In genomic region chr12:120711411-120711810, GRCh38 we compare ENCODE assay signal across 8 cellular contexts. TPM values are rescaled to one million over a fixed set of nuclear protein-coding genes. Genes with fewer than 3 reads are reported as not detected.
DNase-seq lines count a peak whose midpoint lies in the region; ATAC-seq and TF ChIP-seq lines count a peak whose summit lies in the region.

No MANE protein-coding gene starts in this region.

- no peak for DNase-seq in IMR-90
- DNase-seq in mammary epithelial cell = peak; percentile 14
- no peak for DNase-seq in GM13977 (ENCODE audit: low spot score)
- no peak for DNase-seq in aorta
- DNase-seq in H4 (ENCODE audit: low spot score) = no peak
- DNase-seq in activated CD4-positive, alpha-beta T cell treated with anti-CD3 and anti-CD28 coated beads, Interleukin-2, amount 50 U/mL, for 48 hours = no peak

- H3K9me1 ChIP-seq in IMR-90 (ENCODE audit: insufficient read depth, low read length) = peaks cover 10% of the 10 kb centered on the region

- no peak overlapping the region for H4K91ac ChIP-seq in IMR-90 (ENCODE audit: insufficient read depth, low read depth, low read length)

- TF ChIP-seq POLR2A in IMR-90 (IDR thresholded peaks at IDR 0.05; ENCODE audit: low read depth, low read length) = no peak

- POLR2A ChIA-PET in IMR-90 (lab: Charles Lee; ENCODE audit: unreplicated experiment) = no interaction called here

- H3K23ac ChIP-seq in IMR-90 (ENCODE audit: low read depth, low read length) = peak overlapping the region; percentile 99

- BruUV-seq in IMR-90 (replicated peaks; lab: Mats Ljungman, UMichigan) (no TSS peak), mammary epithelial cell (replicated peaks; lab: Mats Ljungman, UMichigan) (no TSS peak)

- H3K9ac ChIP-seq in IMR-90 (ENCODE audit: low read depth, low read length) (peak overlapping the region; percentile 76; the same call in 1 of the 2 replicates), mammary epithelial cell (ENCODE audit: insufficient read depth, low read length) (peak overlapping the region; percentile 88), mucosa of rectum (ENCODE audit: low read depth in 1 of 2, low read length in 2 of 2) (peak overlapping the region; percentile 72 to 79)

- H3K4me3 ChIP-seq in ACC112 (ENCODE audit: low read depth, low read length) = peak overlapping the region; percentile 97
- peak overlapping the region; percentile 93 for H3K4me3 ChIP-seq in IMR-90 (ENCODE audit: insufficient read depth, low read depth, low read length)
- H3K4me3 ChIP-seq in mammary epithelial cell (replicated peaks in 1 of 3; ENCODE audit: insufficient read depth in 1 of 3, low read depth in 2 of 3, low read length in 3 of 3) = peak overlapping the region; percentile 81 to 97 (median 93)
- H3K4me3 ChIP-seq in mucosa of rectum (ENCODE audit: low read length in 2 of 2) = peak overlapping the region; percentile 78 to 82
- peak overlapping the region in 1 of 2 donors; percentile 74 for H3K4me3 ChIP-seq in aorta (ENCODE audit: low read length in 2 of 2)

- ATAC-seq in IMR-90 (ENCODE audit: low read depth) = no peak
- no peak for ATAC-seq in aorta (ENCODE audit: low FRiP score)

- WGBS in IMR-90 (ENCODE audit: extremely low coverage in 2 of 2, insufficient read length in 1 of 2), 2 experiments = 13% methylated on average over 2 of the region's 6 CpGs; no CpG with 5 or more reads in 1 of the 2 experiments
- WGBS in mammary epithelial cell (ENCODE audit: low coverage, missing lambda C conversion rate) = 11% methylated on average over 6 of the region's 6 CpGs
- 39 to 43% methylated on average over 6 of the region's 6 CpGs for WGBS in aorta, 2 donors

- H4K20me1 ChIP-seq in IMR-90 (ENCODE audit: insufficient read depth, low read length) = peaks cover 5% of the 10 kb centered on the region; the same call in 1 of the 2 replicates
- no peaks in the 10 kb centered on the region for H4K20me1 ChIP-seq in mammary epithelial cell (ENCODE audit: insufficient read depth, low read length)

- H2BK15ac ChIP-seq in IMR-90 (ENCODE audit: low read depth, low read length) = no peak overlapping the region

- intact Hi-C loops in IMR-90 (cut with micrococcal nuclease) = loop anchor here (2.0 to 5.0 kb wide), 3 partner anchors 23 to 384 kb away; partner anchors contain the start of gene PLA2G1B
- intact Hi-C loops in mammary epithelial cell (cut with micrococcal nuclease) = loop anchor here (1.0 to 5.0 kb wide), 3 partner anchors 24 to 296 kb away; partner anchors contain the start of gene MLEC
- intact Hi-C loops in aorta (cut with DNase I) = loop anchor here (2.0 to 5.0 kb wide), 3 partner anchors 63 to 129 kb away; partner anchors contain the start of gene POP5 (in 1 of the 2)

- H3K18ac ChIP-seq in IMR-90 (ENCODE audit: low read depth, low read length) = no peak overlapping the region

- H3K4me1 ChIP-seq in ACC112 (ENCODE audit: control insufficient read depth, insufficient read depth, low read length, unreplicated experiment) (peaks cover 27% of the 10 kb centered on the region), IMR-90 (ENCODE audit: control insufficient read depth, insufficient read depth, low read length) (peaks cover 3% of the 10 kb centered on the region), mammary epithelial cell (ENCODE audit: insufficient read depth, low read length) (peaks cover 15% of the 10 kb centered on the region), mucosa of rectum (ENCODE audit: control insufficient read depth in 2 of 2, insufficient read depth in 2 of 2, low read length in 2 of 2) (peaks cover 18 to 21% of the 10 kb centered on the region in 2 donors), aorta (ENCODE audit: control insufficient read depth in 1 of 2, insufficient read depth in 2 of 2, low read length in 2 of 2) (no peaks in the 10 kb centered on the region)

- peak overlapping the region; percentile 77 for H3K14ac ChIP-seq in IMR-90 (replicated peaks; ENCODE audit: low read depth, low read length)

- H3K36me3 ChIP-seq in ACC112 (ENCODE audit: insufficient read depth, low read length) (peaks cover 9% of the 10 kb centered on the region; the same call in 1 of the 2 replicates), IMR-90 (ENCODE audit: control insufficient read depth, insufficient read depth, low read length) (peaks cover 13% of the 10 kb centered on the region), mammary epithelial cell (ENCODE audit: insufficient read depth, low read length) (peaks cover 18% of the 10 kb centered on the region), mucosa of rectum (ENCODE audit: control insufficient read depth in 2 of 2, insufficient read depth in 2 of 2, low read length in 2 of 2) (peaks cover 17 to 22% of the 10 kb centered on the region in 2 donors), aorta (ENCODE audit: control insufficient read depth in 1 of 2, insufficient read depth in 2 of 2, low read length in 1 of 2) (peaks cover 0 to 1% of the 10 kb centered on the region in 2 donors)

- peaks cover 25 to 37% of the 10 kb centered on the region in 2 experiments for H3K79me1 ChIP-seq in IMR-90 (ENCODE audit: low read depth in 1 of 2, low read length in 2 of 2)

- no peak for TF ChIP-seq RAD21 in IMR-90 (IDR thresholded peaks at IDR 0.05; ENCODE audit: low read length)

- no peak overlapping the region; the same call in 1 of the 2 replicates for H2AK5ac ChIP-seq in IMR-90 (ENCODE audit: low read depth, low read length)

- H3K27ac ChIP-seq in ACC112 (ENCODE audit: low read depth, low read length) (no peak overlapping the region), IMR-90 (ENCODE audit: insufficient read depth, low read length) (no peak overlapping the region), mammary epithelial cell (ENCODE audit: insufficient read depth, low read depth, low read length) (peak overlapping the region; percentile 84), mucosa of rectum (ENCODE audit: low read depth in 2 of 2, low read length in 2 of 2) (peak overlapping the region in 1 of 2 donors; percentile 70), aorta (ENCODE audit: low read depth in 1 of 2, low read length in 2 of 2) (no peak overlapping the region)

- peaks cover 34% of the 10 kb centered on the region for H3K79me2 ChIP-seq in ACC112 (ENCODE audit: control insufficient read depth, insufficient read depth, low read length, unreplicated experiment)
- H3K79me2 ChIP-seq in mammary epithelial cell (ENCODE audit: insufficient read depth, low read length) = peaks cover 36% of the 10 kb centered on the region

- no peak overlapping the region for H4K5ac ChIP-seq in IMR-90 (ENCODE audit: low read depth, low read length)

- H4K8ac ChIP-seq in IMR-90 (ENCODE audit: low read depth in 2 of 2, low read length in 2 of 2) = peak overlapping the region in 1 of 2 experiments; percentile 26; a peak in 1 of 4 replicates

- peak overlapping the region; percentile 96 for H2AK9ac ChIP-seq in IMR-90 (replicated peaks; ENCODE audit: low read depth, low read length, poor library complexity)

- no peak for TF ChIP-seq CTCF in IMR-90 (conservative IDR thresholded peaks at IDR 0.05; ENCODE audit: low read depth, low read length)
- TF ChIP-seq CTCF in mammary epithelial cell (conservative IDR thresholded peaks at IDR 0.05 in 1 of 2, IDR thresholded peaks at IDR 0.05 in 1 of 2; ENCODE audit: extremely low read depth in 1 of 2, insufficient read depth in 1 of 2, low read depth in 1 of 2, low read length in 2 of 2) = no peak
- TF ChIP-seq CTCF in GM13977 (IDR thresholded peaks at IDR 0.05; ENCODE audit: extremely low read depth, insufficient read depth, missing control alignments) = no peak

- H2BK120ac ChIP-seq in IMR-90 (ENCODE audit: low read depth, low read length) = no peak overlapping the region

- H3K4me2 ChIP-seq in IMR-90 (ENCODE audit: low read depth, low read length) (peak overlapping the region; percentile 88), mammary epithelial cell (ENCODE audit: insufficient read depth, low read depth, low read length) (peak overlapping the region; percentile 99)

- H3K9me3 ChIP-seq in IMR-90 (ENCODE audit: control insufficient read depth, insufficient read depth, low read length) (no peaks in the 10 kb centered on the region), mammary epithelial cell (replicated peaks; ENCODE audit: insufficient read depth, low read length) (no peaks in the 10 kb centered on the region), mucosa of rectum (ENCODE audit: control insufficient read depth in 2 of 2, low read length in 2 of 2) (no peaks in the 10 kb centered on the region), aorta (ENCODE audit: control insufficient read depth, low read length) (no peaks in the 10 kb centered on the region)

- no peak overlapping the region for H3K56ac ChIP-seq in IMR-90 (ENCODE audit: extremely low read depth, insufficient read depth, low read length)

- H3K27me3 ChIP-seq in ACC112 (ENCODE audit: insufficient read depth, low read length) = no peaks in the 10 kb centered on the region
- H3K27me3 ChIP-seq in IMR-90 (ENCODE audit: control insufficient read depth, insufficient read depth, low read length) = no peaks in the 10 kb centered on the region
- H3K27me3 ChIP-seq in mammary epithelial cell (ENCODE audit: insufficient read depth, low read length) = peaks cover 1% of the 10 kb centered on the region
- no peaks in the 10 kb centered on the region for H3K27me3 ChIP-seq in mucosa of rectum (ENCODE audit: control insufficient read depth in 2 of 2, insufficient read depth in 2 of 2, low read length in 2 of 2)
- no peaks in the 10 kb centered on the region for H3K27me3 ChIP-seq in aorta (ENCODE audit: control insufficient read depth in 1 of 2, insufficient read depth in 2 of 2, low read length in 1 of 2)

- CTCF ChIA-PET in IMR-90 (lab: Yijun Ruan, JAX) (interaction anchor here (1.4 to 2.4 kb wide), 2 partner anchors 62 to 64 kb away, joined by 4 to 10 read pairs; no protein-coding TSS in a partner anchor), mammary epithelial cell (lab: Charles Lee; ENCODE audit: low non-redundant PET) (no interaction called here)

- no peak overlapping the region for H2AFZ ChIP-seq in ACC112 (ENCODE audit: low read length, unreplicated experiment)
- peak overlapping the region; percentile 60 for H2AFZ ChIP-seq in IMR-90 (replicated peaks; ENCODE audit: low read length, poor library complexity)
- peak overlapping the region; percentile 92 for H2AFZ ChIP-seq in mammary epithelial cell (ENCODE audit: low read depth, low read length)

- in situ Hi-C loops in IMR-90 (cut with MboI; ENCODE audit: low sequenced_read_pairs) = loop anchor here (5.0 kb wide), 1 partner anchor 129 kb away; the partner anchor contains the start of gene POP5
- in situ Hi-C loops in mammary epithelial cell (cut with MboI; ENCODE audit: low sequenced_read_pairs in 2 of 2) = loop anchor here (5.0 to 10.0 kb wide), 4 partner anchors 64 to 387 kb away; partner anchors contain the start of genes POP5 (in 2 of the 2) and PLA2G1B (in 1 of the 2)
- in situ Hi-C loops in GM13977 (cut with MboI; ENCODE audit: low pct_unique_long_range_greater_than_20kb, low sequenced_read_pairs, unreplicated experiment) = loop anchor here (10.0 kb wide), 2 partner anchors 67 to 127 kb away; partner anchors contain the start of genes CABP1 and POP5

- dilution Hi-C loops in IMR-90 (cut with HindIII; ENCODE audit: low sequenced_read_pairs, unreplicated experiment) (no loop called here), mammary epithelial cell (cut with HindIII; ENCODE audit: low sequenced_read_pairs) (loop anchor here (5.0 kb wide), 2 partner anchors 91 to 129 kb away; partner anchors contain the start of gene POP5)

- H2BK5ac ChIP-seq in IMR-90 (ENCODE audit: low read depth, low read length, poor library complexity, severe bottlenecking) = no peak overlapping the region

- no peak overlapping the region for H2BK20ac ChIP-seq in IMR-90 (ENCODE audit: low read depth, low read length)

- H3K4ac ChIP-seq in IMR-90 (ENCODE audit: low read depth, low read length) = peak overlapping the region; percentile 51

RNA-seq across cellular contexts. Expression of gene UNC119B, which starts 1.2 kb away (rescaled TPM):
- total RNA-seq in IMR-90 (2012; rRNA removed) (8.4 and 10.3 TPM in 2 replicates), mammary epithelial cell (10 to 100 TPM; 28.0 to 33.3 TPM), aorta (10 to 100 TPM; 18.6 to 24.4 TPM)
- polyA plus RNA-seq in IMR-90 (2012; rRNA removed) (17.8 and 21.6 TPM in 2 replicates), mammary epithelial cell (25.3 TPM), aorta (10 to 100 TPM; 13.6 to 15.9 TPM)
- polyA plus RNA-seq in IMR-90 (2012; cell fraction: cytosol; rRNA removed) = 11.0 and 15.5 TPM in 2 replicates
- polyA plus RNA-seq in IMR-90 (2012; cell fraction: nucleus; rRNA removed; ENCODE audit: low replicate concordance) = 12.2 and 19.9 TPM in 2 replicates
- polyA minus RNA-seq in mammary epithelial cell = 31.7 TPM
- total RNA-seq in H4 (2014; rRNA removed; shearing (Covaris generic)) = 14.3 and 14.4 TPM in 2 replicates

RNA-seq across cellular contexts. Expression of gene ACADS, which starts 14.2 kb away (rescaled TPM):
- total RNA-seq in IMR-90 (2012; rRNA removed) (2.9 and 3.1 TPM in 2 replicates), mammary epithelial cell (1 to 10 TPM; 1.0 to 3.7 TPM), aorta (10 to 100 TPM; 11.3 to 15.6 TPM)
- polyA plus RNA-seq in IMR-90 (2012; rRNA removed) (5.5 and 6.5 TPM in 2 replicates), mammary epithelial cell (1.3 TPM), aorta (10 to 100 TPM; 29.2 to 36.9 TPM)
- 3.2 and 7.1 TPM in 2 replicates for polyA plus RNA-seq in IMR-90 (2012; cell fraction: cytosol; rRNA removed)
- polyA plus RNA-seq in IMR-90 (2012; cell fraction: nucleus; rRNA removed; ENCODE audit: low replicate concordance) = 16.8 and 39.0 TPM in 2 replicates
- polyA minus RNA-seq in mammary epithelial cell = not detected
- total RNA-seq in H4 (2014; rRNA removed; shearing (Covaris generic)) = 5.3 and 7.4 TPM in 2 replicates

RNA-seq across cellular contexts. Expression of gene MLEC, which starts 24.5 kb away (rescaled TPM):
- 117 and 137 TPM in 2 replicates for total RNA-seq in IMR-90 (2012; rRNA removed)
- 38.6 and 44.1 TPM in 2 replicates for polyA plus RNA-seq in IMR-90 (2012; rRNA removed)
- polyA plus RNA-seq in IMR-90 (2012; cell fraction: cytosol; rRNA removed) = 9.7 and 13.7 TPM in 2 replicates
- 5.0 and 22.7 TPM in 2 replicates for polyA plus RNA-seq in IMR-90 (2012; cell fraction: nucleus; rRNA removed; ENCODE audit: low replicate concordance)
- total RNA-seq in mammary epithelial cell = 100 to 1,000 TPM in 1 of 2 donors, 10 to 100 TPM in 1; 64.7 to 114 TPM
- polyA plus RNA-seq in mammary epithelial cell = 37.1 TPM
- 150 TPM for polyA minus RNA-seq in mammary epithelial cell
- 10 to 100 TPM; 67.4 to 92.0 TPM for total RNA-seq in aorta
- polyA plus RNA-seq in aorta = 10 to 100 TPM; 19.7 to 27.7 TPM
- total RNA-seq in H4 (2014; rRNA removed; shearing (Covaris generic)) = 136 and 137 TPM in 2 replicates
